ENCODE assay signal across 12 cellular contexts in the genomic region with DNA sequence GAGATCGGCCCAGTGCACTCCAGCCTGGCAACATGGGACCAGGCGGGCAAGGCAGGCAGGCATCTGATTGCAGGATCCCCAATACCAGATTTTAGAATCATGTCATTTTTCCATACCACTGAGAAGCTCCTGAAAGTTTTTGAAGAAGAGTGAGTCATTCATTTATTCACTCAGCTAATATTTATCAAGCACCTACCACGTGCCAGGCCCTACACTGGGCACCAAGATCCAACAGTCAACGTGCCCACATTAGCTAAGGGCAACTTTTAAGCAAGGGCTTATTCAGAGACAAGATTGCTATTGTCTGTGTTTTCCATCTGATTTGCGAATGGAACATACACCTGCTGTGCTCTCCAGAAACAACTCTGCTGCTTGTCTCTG.
DNase-seq lines count a peak whose midpoint lies in the region; ATAC-seq and TF ChIP-seq lines count a peak whose summit lies in the region.
"Had no signal": no experiment of that assay in that cellular context is flagged by ENCODE, and none has a peak within 500 bp of the region (broad histone marks: within the 10 kb centered on the region; RNA-seq: fewer than 3 reads in every experiment).

No MANE protein-coding gene starts in this region.

- ATAC-seq in stimulated activated effector memory CD8-positive, alpha-beta T cell treated with anti-CD3 and anti-CD28 coated beads, Interleukin-12 subunit alpha, Interleukin-12 subunit beta, amount 100 ng/mL, for 72 hours, result no peak

- DNase-seq in NCI-H345 (lab: John Stamatoyannopoulos, UW) (peak; percentile 21), NCI-H345 treated with DMSO at 0.1 percent for 48 hours (lab: John Stamatoyannopoulos, UW; ENCODE audit: unreplicated experiment) (no peak), Peyer's patch (no peak), epithelial cell of esophagus (ENCODE audit: low read depth) (peak; percentile 85), DMS153 treated with DMSO at 0.1 percent for 48 hours (lab: John Stamatoyannopoulos, UW; ENCODE audit: unreplicated experiment) (no peak), EL (no peak), H7 (no peak)
- DNase-seq in stimulated activated effector memory CD8-positive, alpha-beta T cell treated with anti-CD3 and anti-CD28 coated beads, Interleukin-12 subunit alpha, Interleukin-12 subunit beta, amount 100 ng/mL, for 72 hours (ENCODE audit: low spot score in 2 of 2), result no peak
- DNase-seq: heart left ventricle, mesendoderm had no signal

- no peaks in the 10 kb centered on the region for H3K27me3 ChIP-seq in Peyer's patch
- no peaks in the 10 kb centered on the region; the same call in 1 of the 2 replicates for H3K27me3 ChIP-seq in H7 (ENCODE audit: control insufficient read depth, insufficient read depth, low read length)
- H3K27me3 ChIP-seq: heart left ventricle had no signal

- TF ChIP-seq POLR2A in Peyer's patch (IDR thresholded peaks at IDR 0.05), result no peak

- TF ChIP-seq CTCF in Peyer's patch (IDR thresholded peaks at IDR 0.05) (no peak), epithelial cell of esophagus (IDR thresholded peaks at IDR 0.05; ENCODE audit: insufficient read depth, low read depth, low read length, missing control alignments) (no peak)

- H3K4me3 ChIP-seq in Peyer's patch, result peak overlapping the region in 3 of 4 donors; percentile 7 to 31 (median 24)
- no peak overlapping the region for H3K4me3 ChIP-seq in epithelial cell of esophagus (ENCODE audit: low read length)
- H3K4me3 ChIP-seq in H7 (ENCODE audit: insufficient read depth, low read depth, low read length), result no peak overlapping the region
- H3K4me3 ChIP-seq: smooth muscle cell had no signal

- H3K9me3 ChIP-seq in Peyer's patch, result no peaks in the 10 kb centered on the region
- H3K9me3 ChIP-seq: heart left ventricle had no signal

- peak overlapping the region; percentile 48 for H3K4me3 Mint-ChIP-seq in stimulated activated effector memory CD8-positive, alpha-beta T cell treated with anti-CD3 and anti-CD28 coated beads, Interleukin-12 subunit alpha, Interleukin-12 subunit beta, amount 100 ng/mL, for 72 hours

- H3K27ac Mint-ChIP-seq in stimulated activated effector memory CD8-positive, alpha-beta T cell treated with anti-CD3 and anti-CD28 coated beads, Interleukin-12 subunit alpha, Interleukin-12 subunit beta, amount 100 ng/mL, for 72 hours, result peak overlapping the region; percentile 74

- H3K9me3 Mint-ChIP-seq in stimulated activated effector memory CD8-positive, alpha-beta T cell treated with anti-CD3 and anti-CD28 coated beads, Interleukin-12 subunit alpha, Interleukin-12 subunit beta, amount 100 ng/mL, for 72 hours, result no peaks in the 10 kb centered on the region

- peaks cover 66% of the 10 kb centered on the region for H3K4me1 Mint-ChIP-seq in stimulated activated effector memory CD8-positive, alpha-beta T cell treated with anti-CD3 and anti-CD28 coated beads, Interleukin-12 subunit alpha, Interleukin-12 subunit beta, amount 100 ng/mL, for 72 hours

- H3K36me3 ChIP-seq in Peyer's patch (no peaks in the 10 kb centered on the region), H7 (replicated peaks; ENCODE audit: control insufficient read depth, insufficient read depth, low read length) (no peaks in the 10 kb centered on the region)
- H3K36me3 ChIP-seq: heart left ventricle had no signal

- H3K36me3 Mint-ChIP-seq in stimulated activated effector memory CD8-positive, alpha-beta T cell treated with anti-CD3 and anti-CD28 coated beads, Interleukin-12 subunit alpha, Interleukin-12 subunit beta, amount 100 ng/mL, for 72 hours, result peaks cover 9% of the 10 kb centered on the region

- peaks cover 0 to 18% (median 16%) of the 10 kb centered on the region in 4 donors for H3K4me1 ChIP-seq in Peyer's patch

- peak overlapping the region; percentile 45 to 73 (median 70) for H3K27ac ChIP-seq in Peyer's patch
- H3K27ac ChIP-seq: 22Rv1 had no signal

Comparison
In these comparisons a context has a peak if more than half of its experiments do, and no peak if none do; other contexts are left out.
1. DNase-seq: peak in NCI-H345 (single experiment) and epithelial cell of esophagus (single experiment); none in NCI-H345 treated with DMSO at 0.1 percent for 48 hours (single experiment), Peyer's patch (0 of 3), stimulated activated effector memory CD8-positive, alpha-beta T cell treated with anti-CD3 and anti-CD28 coated beads, Interleukin-12 subunit alpha, Interleukin-12 subunit beta, amount 100 ng/mL, for 72 hours (0 of 2), DMS153 treated with DMSO at 0.1 percent for 48 hours (single experiment), EL (single experiment) and H7 (single experiment).
2. H3K4me3 ChIP-seq: peak in Peyer's patch (3 of 4); none in epithelial cell of esophagus (single experiment) and H7 (single experiment).